8 cellular contexts compared by ENCODE assay signal in genomic region chr9:133428579-133429215, GRCh38. TPM values are rescaled to one million over a fixed set of nuclear protein-coding genes. Genes with fewer than 3 reads are reported as not detected.
DNase-seq lines count a peak whose midpoint lies in the region; ATAC-seq and TF ChIP-seq lines count a peak whose summit lies in the region.
"Had no signal": no experiment of that assay in that cellular context is flagged by ENCODE, and none has a peak within 500 bp of the region (broad histone marks: within the 10 kb centered on the region; RNA-seq: fewer than 3 reads in every experiment).

No MANE protein-coding gene starts in this region.

- H3K4me3 ChIP-seq in cardiac muscle cell (peak overlapping the region; percentile 15), skeletal muscle cell (ENCODE audit: low read depth, low read length) (peak overlapping the region; percentile 21)

- peaks cover 3% of the 10 kb centered on the region for H3K36me3 ChIP-seq in cardiac muscle cell

- no peak for TF ChIP-seq CTCF in GM13976 (IDR thresholded peaks at IDR 0.05; ENCODE audit: borderline replicate concordance, control extremely low read depth, extremely low read depth, insufficient read depth, missing control alignments)
- TF ChIP-seq CTCF in cardiac muscle cell (IDR thresholded peaks at IDR 0.05; ENCODE audit: low read depth, low read length) = no peak

- no peaks in the 10 kb centered on the region for H3K4me1 ChIP-seq in cardiac muscle cell (ENCODE audit: low read depth)

- DNase-seq in GM13976 (ENCODE audit: low spot score) (peak; percentile 86), NCI-H748 treated with DMSO at 0.1 percent for 48 hours (lab: John Stamatoyannopoulos, UW) (peak; percentile 32), cardiac muscle cell (ENCODE audit: low read depth in 1 of 2, low spot score in 1 of 2) (peak; percentile 16 to 76), skeletal muscle cell (ENCODE audit: low read depth) (no peak), ureter (ENCODE audit: low spot score) (no peak)
- DNase-seq: kidney glomerular epithelial cell had no signal

- H3K9me3 ChIP-seq in cardiac muscle cell (ENCODE audit: low read depth) = no peaks in the 10 kb centered on the region

- in situ Hi-C loops in GM13976 (cut with MboI; ENCODE audit: low sequenced_read_pairs, unreplicated experiment) = no loop called here

- H3K27me3 ChIP-seq in cardiac muscle cell = peaks cover 7% of the 10 kb centered on the region

- no peak overlapping the region for H3K27ac ChIP-seq in cardiac muscle cell

- ATAC-seq in HG02623 (IDR thresholded peaks at IDR 0.05; ENCODE audit: unreplicated experiment) (no peak), HG02678 (IDR thresholded peaks at IDR 0.05; ENCODE audit: unreplicated experiment) (no peak)

RNA-seq across cellular contexts. Expression of gene ADAMTS13, which starts 6.5 kb away (rescaled TPM):
- 12.2 and 16.9 TPM in 2 replicates for total RNA-seq in cardiac muscle cell
- 10.1 and 11.2 TPM in 2 replicates for polyA plus RNA-seq in cardiac muscle cell
- total RNA-seq in ureter = 3.5 TPM

RNA-seq across cellular contexts. Expression of gene REXO4, which starts 10.9 kb away (rescaled TPM):
- total RNA-seq in cardiac muscle cell (35.7 and 50.2 TPM in 2 replicates), ureter (19.5 TPM)
- polyA plus RNA-seq in cardiac muscle cell = 27.1 and 30.1 TPM in 2 replicates

RNA-seq across cellular contexts. Expression of gene CACFD1, which starts 31.1 kb away (rescaled TPM):
- total RNA-seq in cardiac muscle cell (61.7 and 73.8 TPM in 2 replicates), ureter (24.9 TPM)
- 56.6 and 64.0 TPM in 2 replicates for polyA plus RNA-seq in cardiac muscle cell

RNA-seq across cellular contexts. Expression of gene SLC2A6, which starts 50.2 kb away (rescaled TPM):
- total RNA-seq in cardiac muscle cell = 2.4 and 8.6 TPM in 2 replicates
- polyA plus RNA-seq in cardiac muscle cell = 3.9 and 8.6 TPM in 2 replicates
- total RNA-seq in ureter = 19.6 TPM

RNA-seq across cellular contexts. Expression of gene STKLD1, which starts 52.5 kb away (rescaled TPM):
- total RNA-seq in cardiac muscle cell (2.0 and 2.2 TPM in 2 replicates), ureter (0.75 TPM)
- 5.1 and 7.3 TPM in 2 replicates for polyA plus RNA-seq in cardiac muscle cell

Comparison
In these comparisons a context has a peak if more than half of its experiments do, and no peak if none do; other contexts are left out.
1. DNase-seq: peak in GM13976 (single experiment), NCI-H748 treated with DMSO at 0.1 percent for 48 hours (single experiment) and cardiac muscle cell (2 of 2); none in skeletal muscle cell (single experiment) and ureter (single experiment).